ENCODE assay signal across 17 cellular contexts in genomic region chr9:127818574-127818973, GRCh38. TPM values are rescaled to one million over a fixed set of nuclear protein-coding genes. Genes with fewer than 3 reads are reported as not detected.
"Had no signal": no experiment of that assay in that cellular context is flagged by ENCODE, and none has a peak within 500 bp of the region (broad histone marks: within the 10 kb centered on the region; RNA-seq: fewer than 3 reads in every experiment).

No MANE protein-coding gene starts in this region.

- H3K27me3 Mint-ChIP-seq: activated naive CD8-positive, alpha-beta T cell treated with anti-CD3 and anti-CD28 coated beads for 36 hours had no signal

- H3K9me3 ChIP-seq: breast epithelium, heart right ventricle, left lung, neutrophil, SJSA1 had no signal

- ATAC-seq: left lung, right cardiac atrium had no signal

- H3K4me3 Mint-ChIP-seq: activated naive CD8-positive, alpha-beta T cell treated with anti-CD3 and anti-CD28 coated beads for 36 hours had no signal

- H3K4me1 Mint-ChIP-seq: activated naive CD8-positive, alpha-beta T cell treated with anti-CD3 and anti-CD28 coated beads for 36 hours had no signal

- H3K4me3 ChIP-seq: breast epithelium, heart right ventricle, left lung, SJSA1, smooth muscle cell had no signal

- DNase-seq: activated CD4-positive, alpha-beta T cell treated with anti-CD3 and anti-CD28 coated beads for 4 hours; activated effector memory CD4-positive, alpha-beta T cell treated with anti-CD3 and anti-CD28 coated beads, Interleukin-2, amount 50 U/mL, for 16 hours; activated naive CD8-positive, alpha-beta T cell treated with anti-CD3 and anti-CD28 coated beads for 36 hours; foreskin melanocyte; heart right ventricle; left lung; posterior cingulate gyrus; stimulated activated naive CD4-positive, alpha-beta T cell; SW 1271; T-helper 9 cell; trophoblast cell had no signal

- H3K27me3 ChIP-seq: breast epithelium, heart right ventricle, left lung, neutrophil, SJSA1 had no signal

- H3K36me3 Mint-ChIP-seq: activated naive CD8-positive, alpha-beta T cell treated with anti-CD3 and anti-CD28 coated beads for 36 hours had no signal

- H3K27ac Mint-ChIP-seq: activated naive CD8-positive, alpha-beta T cell treated with anti-CD3 and anti-CD28 coated beads for 36 hours had no signal

- H3K36me3 ChIP-seq: breast epithelium, neutrophil had no signal

- H3K9me3 Mint-ChIP-seq: activated naive CD8-positive, alpha-beta T cell treated with anti-CD3 and anti-CD28 coated beads for 36 hours had no signal

- H3K27ac ChIP-seq: left lung, neutrophil, SJSA1, VCaP had no signal

RNA-seq across cellular contexts. Expression of gene SH2D3C, which starts 40.1 kb away (rescaled TPM):
- total RNA-seq: SJSA1, smooth muscle cell had no signal
